1 cellular context compared by ENCODE assay signal in genomic region chr1:6627841-6628545, GRCh38.
TF ChIP-seq lines count a peak whose summit lies in the region.

No MANE protein-coding gene starts in this region.

TF ChIP-seq in GM23338, 12 proteins besides CTCF, POLR2A, EP300 and RAD21 (continued from another document):
- TF ChIP-seq EZH2phosphoT487 (IDR thresholded peaks at IDR 0.05; ENCODE audit: unreplicated experiment) (no peak), NANOG (IDR thresholded peaks at IDR 0.05; ENCODE audit: borderline replicate concordance) (no peak), CREB1 (CRISPR knock-in tag; IDR thresholded peaks at IDR 0.05; ENCODE audit: low read depth) (no peak), ZNF331 (CRISPR knock-in tag; IDR thresholded peaks at IDR 0.05; ENCODE audit: low read depth) (no peak), ZNF114 (CRISPR knock-in tag; IDR thresholded peaks at IDR 0.05) (no peak), POLR2AphosphoS5 (IDR thresholded peaks at IDR 0.05; ENCODE audit: low read depth) (no peak), ZNF462 (CRISPR knock-in tag; IDR thresholded peaks at IDR 0.05) (no peak), ETS1 (IDR thresholded peaks at IDR 0.05) (no peak), EZH2 (IDR thresholded peaks at IDR 0.05; ENCODE audit: low read depth, unreplicated experiment) (no peak)
